ENCODE assay signal across 11 cellular contexts in the genomic region with DNA sequence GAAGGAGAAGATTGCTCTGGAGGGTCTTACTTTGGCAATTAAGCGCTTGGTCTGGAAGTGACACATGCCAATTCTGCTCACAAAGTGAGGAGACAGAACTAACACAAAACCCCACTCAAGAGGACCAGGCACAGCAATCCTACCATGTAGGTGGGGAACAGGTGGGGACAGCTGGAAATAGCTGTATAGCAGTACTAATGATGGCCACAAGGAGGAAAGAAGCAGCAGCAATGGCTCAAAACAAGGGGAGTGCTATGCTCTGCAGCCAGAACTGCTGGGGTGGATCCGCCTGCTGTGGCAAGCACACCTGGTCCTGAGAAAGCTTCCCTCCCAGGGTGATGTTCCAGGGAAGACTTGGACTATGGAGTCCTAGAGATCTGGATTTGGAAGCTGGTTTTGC. TPM values are rescaled to one million over a fixed set of nuclear protein-coding genes. Genes with fewer than 3 reads are reported as not detected.
DNase-seq lines count a peak whose midpoint lies in the region; ATAC-seq, FAIRE-seq and TF ChIP-seq lines count a peak whose summit lies in the region.
"Had no signal": no experiment of that assay in that cellular context is flagged by ENCODE, and none has a peak within 500 bp of the region (broad histone marks: within the 10 kb centered on the region; RNA-seq: fewer than 3 reads in every experiment).

No MANE protein-coding gene starts in this region.

- no peak overlapping the region for H2AK5ac ChIP-seq in IMR-90 (ENCODE audit: low read depth, low read length)

- no peak overlapping the region for H2AK9ac ChIP-seq in IMR-90 (replicated peaks; ENCODE audit: low read depth, low read length, poor library complexity)

- no peak for TF ChIP-seq RAD21 in IMR-90 (IDR thresholded peaks at IDR 0.05; ENCODE audit: low read length)
- 0 out of 2 replicates have a peak, but pooled peaks have one; percentile 18 for TF ChIP-seq RAD21 in GM12878 (IDR thresholded peaks at IDR 0.05; ENCODE audit: insufficient read depth, low read depth, low read length)

- H4K5ac ChIP-seq in IMR-90 (ENCODE audit: low read depth, low read length): no peak overlapping the region

- H3K9me3 Mint-ChIP-seq in nephron progenitor cell: no peaks in the 10 kb centered on the region

- no TSS peak for BruUV-seq in IMR-90 (replicated peaks; lab: Mats Ljungman, UMichigan)
- BruUV-seq in GM12878 (replicated peaks; lab: Mats Ljungman, UMichigan): no TSS peak

- H2BK20ac ChIP-seq in IMR-90 (ENCODE audit: low read depth, low read length): no peak overlapping the region

- H2AFZ ChIP-seq in IMR-90 (replicated peaks; ENCODE audit: low read length, poor library complexity) (no peak overlapping the region), GM12878 (ENCODE audit: control insufficient read depth, low read depth, low read length) (no peak overlapping the region)

- H3K4me1 ChIP-seq in IMR-90 (ENCODE audit: control insufficient read depth, insufficient read depth, low read length): no peaks in the 10 kb centered on the region
- H3K4me1 ChIP-seq in GM12878 (ENCODE audit: control insufficient read depth, insufficient read depth, low read length): no peaks in the 10 kb centered on the region

- no peak overlapping the region for H2BK120ac ChIP-seq in IMR-90 (ENCODE audit: low read depth, low read length)

- no peak overlapping the region for H4K91ac ChIP-seq in IMR-90 (ENCODE audit: insufficient read depth, low read depth, low read length)

- no peaks in the 10 kb centered on the region for H4K20me1 ChIP-seq in IMR-90 (ENCODE audit: insufficient read depth, low read length)
- no peaks in the 10 kb centered on the region for H4K20me1 ChIP-seq in GM12878 (ENCODE audit: control insufficient read depth, insufficient read depth)

- H3K4me3 ChIP-seq in IMR-90 (ENCODE audit: insufficient read depth, low read depth, low read length): no peak overlapping the region
- H3K4me3 ChIP-seq in GM12878: no peak overlapping the region

- in situ Hi-C loops in IMR-90 (cut with MboI; ENCODE audit: low sequenced_read_pairs) (no loop called here), GM12878 (cut with MboI) (no loop called here)

- POLR2A ChIA-PET in IMR-90 (lab: Charles Lee; ENCODE audit: unreplicated experiment): no interaction called here
- POLR2A ChIA-PET in GM12878 (lab: Charles Lee): no interaction called here

- dilution Hi-C loops in IMR-90 (cut with HindIII; ENCODE audit: low sequenced_read_pairs, unreplicated experiment): no loop called here

- no peaks in the 10 kb centered on the region for H3K36me3 Mint-ChIP-seq in nephron progenitor cell (ENCODE audit: low read depth)

- SMC1A ChIA-PET in GM12878 (lab: Charles Lee; ENCODE audit: uncharacterized antibody, unreplicated experiment): no interaction called here

- no peak overlapping the region for H3K56ac ChIP-seq in IMR-90 (ENCODE audit: extremely low read depth, insufficient read depth, low read length)

- CTCF ChIA-PET in IMR-90 (lab: Yijun Ruan, JAX): no interaction called here
- CTCF ChIA-PET in GM12878 (lab: Yijun Ruan, JAX): no interaction called here

- H3K4me2 ChIP-seq in IMR-90 (ENCODE audit: low read depth, low read length) (no peak overlapping the region), GM12878 (ENCODE audit: control insufficient read depth, insufficient read depth) (no peak overlapping the region)

- no peak overlapping the region for H3K4ac ChIP-seq in IMR-90 (ENCODE audit: low read depth, low read length)

- FAIRE-seq in GM12878 (lab: Jason Lieb, UNC): no peak

- ATAC-seq in IMR-90 (ENCODE audit: low read depth) (no peak), GM12878 (peak; percentile 67), HG02973 (IDR thresholded peaks at IDR 0.05; ENCODE audit: unreplicated experiment) (no peak), HG03039 (IDR thresholded peaks at IDR 0.05; ENCODE audit: unreplicated experiment) (no peak)

- H3K9me1 ChIP-seq in IMR-90 (ENCODE audit: insufficient read depth, low read length): no peaks in the 10 kb centered on the region

- no peak overlapping the region for H3K14ac ChIP-seq in IMR-90 (replicated peaks; ENCODE audit: low read depth, low read length)

- H3K27ac Mint-ChIP-seq in nephron progenitor cell: no peak overlapping the region

- no CpG with 5 or more reads among the region's 2 CpGs for WGBS in IMR-90 (ENCODE audit: extremely low coverage in 2 of 2, insufficient read length in 1 of 2), 2 experiments
- WGBS in GM12878 (ENCODE audit: insufficient coverage, insufficient replicate concordance, low lambda C conversion rate, missing lambda C conversion rate): 18% methylated on average over 2 of the region's 2 CpGs

- H4K8ac ChIP-seq in IMR-90 (ENCODE audit: low read depth in 2 of 2, low read length in 2 of 2): no peak overlapping the region

- H3K9me3 ChIP-seq in IMR-90 (ENCODE audit: control insufficient read depth, insufficient read depth, low read length) (no peaks in the 10 kb centered on the region), GM12878 (replicated peaks; ENCODE audit: control insufficient read depth, insufficient read depth, low read length) (no peaks in the 10 kb centered on the region)

- no peak overlapping the region for H2BK5ac ChIP-seq in IMR-90 (ENCODE audit: low read depth, low read length, poor library complexity, severe bottlenecking)

- TF ChIP-seq CTCF in IMR-90 (conservative IDR thresholded peaks at IDR 0.05; ENCODE audit: low read depth, low read length) (peak; percentile 9; the same call in 1 of the 2 replicates), GM12878 (IDR thresholded peaks at IDR 0.05 in 2 of 3, conservative IDR thresholded peaks at IDR 0.05 in 1 of 3; ENCODE audit: control insufficient read depth in 2 of 3, extremely low read depth in 1 of 3, insufficient read depth in 1 of 3, low read depth in 3 of 3, low read length in 3 of 3) (peak; percentile 19 to 44 (median 31)), nephron progenitor cell (IDR thresholded peaks at IDR 0.05) (peak; percentile 44)

- no peak for TF ChIP-seq POLR2A in IMR-90 (IDR thresholded peaks at IDR 0.05; ENCODE audit: low read depth, low read length)
- TF ChIP-seq POLR2A in GM12878 (IDR thresholded peaks at IDR 0.05; ENCODE audit: low read depth, low read length): no peak

- no peaks in the 10 kb centered on the region for H3K79me2 ChIP-seq in GM12878 (ENCODE audit: control insufficient read depth, insufficient read depth, low read length)

- no peak overlapping the region for H3K27ac ChIP-seq in IMR-90 (ENCODE audit: insufficient read depth, low read length)
- H3K27ac ChIP-seq in GM12878 (ENCODE audit: control insufficient read depth, insufficient read depth): no peak overlapping the region

- RAD21 ChIA-PET in GM12878 (lab: Charles Lee; ENCODE audit: unreplicated experiment): no interaction called here

- H3K36me3 ChIP-seq in IMR-90 (ENCODE audit: control insufficient read depth, insufficient read depth, low read length) (no peaks in the 10 kb centered on the region), GM12878 (ENCODE audit: control insufficient read depth in 2 of 2, insufficient read depth in 2 of 2, low read length in 1 of 2) (no peaks in the 10 kb centered on the region)

- no peak for TF ChIP-seq EP300 in GM12878 (IDR thresholded peaks at IDR 0.05; ENCODE audit: borderline replicate concordance in 1 of 2, control insufficient read depth in 1 of 2, low read depth in 2 of 2, low read length in 2 of 2)

- intact Hi-C loops in IMR-90 (cut with micrococcal nuclease) (no loop called here), GM12878 (cut with micrococcal nuclease; ENCODE audit: unreplicated experiment) (no loop called here)

- H3K27me3 ChIP-seq in IMR-90 (ENCODE audit: control insufficient read depth, insufficient read depth, low read length) (no peaks in the 10 kb centered on the region; the same call in 1 of the 2 replicates), GM12878 (replicated peaks in 1 of 2; ENCODE audit: control insufficient read depth in 2 of 2, insufficient read depth in 2 of 2, low read length in 1 of 2) (no peaks in the 10 kb centered on the region; a peak in 3 of 4 replicates)

- no peaks in the 10 kb centered on the region for H3K4me1 Mint-ChIP-seq in nephron progenitor cell

- H3K9ac ChIP-seq in IMR-90 (ENCODE audit: low read depth, low read length): no peak overlapping the region
- H3K9ac ChIP-seq in GM12878 (ENCODE audit: control insufficient read depth, insufficient read depth, low read length): no peak overlapping the region

- no peaks in the 10 kb centered on the region for H3K79me1 ChIP-seq in IMR-90 (ENCODE audit: low read depth in 1 of 2, low read length in 2 of 2)

- no peak overlapping the region for H3K4me3 Mint-ChIP-seq in nephron progenitor cell

- H3K18ac ChIP-seq in IMR-90 (ENCODE audit: low read depth, low read length): no peak overlapping the region

- no peak overlapping the region for H3K23ac ChIP-seq in IMR-90 (ENCODE audit: low read depth, low read length)

- H3K27me3 Mint-ChIP-seq in nephron progenitor cell (ENCODE audit: low read depth, poor library complexity): peaks cover 16% of the 10 kb centered on the region

- no peak overlapping the region for H2BK15ac ChIP-seq in IMR-90 (ENCODE audit: low read depth, low read length)

- DNase-seq in DMS53 (lab: John Stamatoyannopoulos, UW) (peak; percentile 3), DMS53 treated with DMSO at 0.1 percent for 48 hours (lab: John Stamatoyannopoulos, UW; ENCODE audit: unreplicated experiment) (no peak), IMR-90 (no peak), GM12878 (ENCODE audit: low read depth, low spot score) (no peak), nephron progenitor cell (no peak), foreskin melanocyte (no peak)
- DNase-seq: 8988T; activated CD4-positive, CD25-positive, alpha-beta regulatory T cell; amniotic stem cell had no signal

RNA-seq across cellular contexts. Expression of a gene that starts 17.0 kb away (rescaled TPM):
- total RNA-seq in IMR-90 (2012; rRNA removed) (not detected in 2 replicates), GM12878 (2014; rRNA removed) (not detected in 2 replicates), GM12878 (2014; rRNA removed; fragmentation: Illumina TruSeq; extraction: Trizol) (not detected in 2 replicates), GM12878 (2021) (not detected in 2 replicates)
- polyA plus RNA-seq in IMR-90 (2012; rRNA removed) (not detected in 2 replicates), GM12878 (2011; rRNA removed) (not detected in 2 replicates), GM12878 (2014; fragmentation: Illumina TruSeq; extraction: Trizol) (not detected in 2 replicates), GM12878 (2014; fragmentation: Nextera tagmentation; extraction: Ambion mirVana) (not detected), GM12878 (2014; rRNA removed) (not detected in 2 replicates), GM12878 (2016; fragmentation: Nextera tagmentation; extraction: Ambion mirVana) (not detected)
- polyA plus RNA-seq in IMR-90 (2012; cell fraction: cytosol; rRNA removed): 0.01 TPM in 1 of 2 replicates, not detected in the other
- 0.01 TPM in 1 of 2 replicates, not detected in the other for polyA plus RNA-seq in IMR-90 (2012; cell fraction: nucleus; rRNA removed; ENCODE audit: low replicate concordance)
- total RNA-seq in GM12878 (2013; cell fraction: nucleolus; rRNA removed): not detected in 2 replicates
- not detected for polyA plus RNA-seq in GM12878 (2011; ENCODE audit: low read depth)
- polyA plus RNA-seq in GM12878 (2011; cell fraction: cytosol; rRNA removed): not detected in 2 replicates
- polyA plus RNA-seq in GM12878 (2011; cell fraction: nucleus; rRNA removed): not detected in 2 replicates
- polyA plus RNA-seq in GM12878 (2012): not detected in 2 replicates
- polyA minus RNA-seq in GM12878 (2011; rRNA and poly(A)+ RNA removed): not detected in 2 replicates
- polyA minus RNA-seq in GM12878 (2011; cell fraction: cytosol; rRNA and poly(A)+ RNA removed): not detected in 2 replicates
- not detected in 2 replicates for polyA minus RNA-seq in GM12878 (2011; cell fraction: nucleus; rRNA and poly(A)+ RNA removed)
